In the genomic region with DNA sequence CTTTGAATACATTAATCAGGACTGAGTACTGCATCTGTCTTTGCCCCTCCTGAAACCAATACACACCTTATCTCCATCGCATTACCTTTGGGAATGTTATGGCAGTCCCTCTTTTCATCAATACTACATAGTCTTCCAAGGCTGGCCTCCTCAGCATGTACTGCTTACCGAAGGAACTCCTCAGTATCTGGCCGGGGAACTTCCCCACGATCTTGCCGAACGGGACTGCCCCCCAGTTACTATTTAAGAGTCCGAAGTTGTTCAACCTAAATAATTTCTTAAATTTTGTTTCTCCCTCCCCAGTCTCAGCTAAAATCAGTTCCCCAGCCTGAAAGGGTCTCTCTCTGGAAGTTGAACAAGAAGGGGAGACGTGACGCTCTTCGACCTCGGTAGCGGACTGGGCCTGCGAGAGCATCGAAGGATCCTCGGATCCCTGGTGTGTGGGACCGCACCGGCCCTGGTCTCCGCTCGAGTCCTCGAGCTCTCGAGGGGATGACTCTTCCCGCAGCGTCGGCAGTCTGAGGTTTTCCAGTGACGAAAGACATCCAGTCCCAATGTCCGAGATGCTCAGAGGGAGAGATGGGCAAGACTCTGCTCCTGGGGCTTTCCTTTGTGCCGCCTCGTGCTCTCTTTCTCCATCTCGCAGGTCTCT, we compare ENCODE assay signal across 8 cellular contexts. TPM values are rescaled to one million over a fixed set of nuclear protein-coding genes. Genes with fewer than 3 reads are reported as not detected.
DNase-seq lines count a peak whose midpoint lies in the region; ATAC-seq and TF ChIP-seq lines count a peak whose summit lies in the region.

No MANE protein-coding gene starts in this region.

- H3K36me3 ChIP-seq in ectodermal cell (ENCODE audit: control insufficient read depth, insufficient read depth, low read length) (no peaks in the 10 kb centered on the region), muscle layer of duodenum (ENCODE audit: control insufficient read depth in 1 of 2, insufficient read depth in 2 of 2, low read length in 2 of 2) (peaks cover 0 to 5% of the 10 kb centered on the region in 2 donors)

- H3K9me3 ChIP-seq in ectodermal cell (ENCODE audit: control insufficient read depth, low read length) (no peaks in the 10 kb centered on the region), muscle layer of duodenum (ENCODE audit: control insufficient read depth in 1 of 2, low read length in 2 of 2) (no peaks in the 10 kb centered on the region)

- POLR2A ChIA-PET in RWPE1 (lab: Yijun Ruan, JAX; ENCODE audit: low non-redundant PET): no interaction called here

- H3K4me1 ChIP-seq in ectodermal cell (ENCODE audit: control insufficient read depth, insufficient read depth, low read length) (peaks cover 4% of the 10 kb centered on the region), muscle layer of duodenum (ENCODE audit: control insufficient read depth in 1 of 2, insufficient read depth in 2 of 2, low read length in 2 of 2) (peaks cover 10 to 29% of the 10 kb centered on the region in 2 donors)

- in situ Hi-C loops in ACHN (cut with HindIII; ENCODE audit: low pct_ligation_motif_present, low pct_unique_long_range_greater_than_20kb, low sequenced_read_pairs): no loop called here
- in situ Hi-C loops in KBM-7 (cut with MboI; ENCODE audit: low pct_unique_long_range_greater_than_20kb, low sequenced_read_pairs): no loop called here

- H3K27me3 ChIP-seq in ectodermal cell (ENCODE audit: control insufficient read depth, insufficient read depth, low read length, poor library complexity, severe bottlenecking) (peaks cover 18% of the 10 kb centered on the region), muscle layer of duodenum (ENCODE audit: low read depth, low read length) (no peaks in the 10 kb centered on the region)

- H3K4me3 ChIP-seq in ectodermal cell (ENCODE audit: insufficient read depth, low read depth, low read length): peak overlapping the region; percentile 99
- peak overlapping the region; percentile 99 for H3K4me3 ChIP-seq in muscle layer of duodenum (ENCODE audit: low read depth in 1 of 2, low read length in 2 of 2)

- DNase-seq in ACHN (peak; percentile 48), RWPE1 (ENCODE audit: low spot score) (peak; percentile 41), KBM-7 (no peak), NCI-H446 (lab: John Stamatoyannopoulos, UW) (no peak)

- 1% methylated on average over 29 of the region's 29 CpGs for WGBS in ectodermal cell, 2 experiments

- TF ChIP-seq CTCF in RWPE1 (conservative IDR thresholded peaks at IDR 0.05; ENCODE audit: low read depth): no peak

- CTCF ChIA-PET in RWPE1 (lab: Yijun Ruan, JAX): interaction anchor here (1.0 kb wide), 1 partner anchor 303 kb away, joined by 3 read pairs; no protein-coding TSS in a partner anchor

- ATAC-seq in GM18505 (IDR thresholded peaks at IDR 0.05; ENCODE audit: unreplicated experiment) (peak; percentile 15), HG03039 (IDR thresholded peaks at IDR 0.05; ENCODE audit: unreplicated experiment) (peak; percentile 12)

- TF ChIP-seq POLR2A in GM18505 (IDR thresholded peaks at IDR 0.05; ENCODE audit: borderline replicate concordance, extremely low read depth, insufficient read depth, insufficient read length): no peak

- H3K27ac ChIP-seq in RWPE1 (peak overlapping the region; percentile 79), ectodermal cell (ENCODE audit: insufficient read depth, low read depth, low read length, poor library complexity, severe bottlenecking) (peak overlapping the region; percentile 67), muscle layer of duodenum (ENCODE audit: low read length) (peak overlapping the region; percentile 87)

RNA-seq across cellular contexts. Expression of gene TRMT61B, which starts 0.5 kb away (rescaled TPM):
- polyA plus RNA-seq in ectodermal cell (2013, experiment 1 of 4): 29.3 TPM
- 28.6 TPM for polyA plus RNA-seq in ectodermal cell (2013, experiment 2 of 4)
- polyA plus RNA-seq in ectodermal cell (2013, experiment 3 of 4): 27.8 TPM
- 35.4 TPM for polyA plus RNA-seq in ectodermal cell (2013, experiment 4 of 4)

RNA-seq across cellular contexts. Expression of gene WDR43, which starts 24.8 kb away (rescaled TPM):
- 58.1 TPM for polyA plus RNA-seq in ectodermal cell (2013, experiment 1 of 4)
- polyA plus RNA-seq in ectodermal cell (2013, experiment 2 of 4): 61.9 TPM
- 34.8 TPM for polyA plus RNA-seq in ectodermal cell (2013, experiment 3 of 4)
- 39.5 TPM for polyA plus RNA-seq in ectodermal cell (2013, experiment 4 of 4)

RNA-seq across cellular contexts. Expression of gene SPDYA, which starts 59.0 kb away (rescaled TPM):
- polyA plus RNA-seq in ectodermal cell (2013, experiment 1 of 4): 0.30 TPM
- 0.32 TPM for polyA plus RNA-seq in ectodermal cell (2013, experiment 2 of 4)
- polyA plus RNA-seq in ectodermal cell (2013, experiment 3 of 4): not detected
- polyA plus RNA-seq in ectodermal cell (2013, experiment 4 of 4): not detected

Comparison
In these comparisons a context has a peak if more than half of its experiments do, and no peak if none do; other contexts are left out.
1. DNase-seq: peak in ACHN (single experiment) and RWPE1 (single experiment); none in KBM-7 (single experiment) and NCI-H446 (0 of 2).
2. Peak in every context shown above with its lines, with median percentiles within 50 percentile points of each other: H3K27ac ChIP-seq.